ENCODE assay signal across 34 cellular contexts in the genomic region with DNA sequence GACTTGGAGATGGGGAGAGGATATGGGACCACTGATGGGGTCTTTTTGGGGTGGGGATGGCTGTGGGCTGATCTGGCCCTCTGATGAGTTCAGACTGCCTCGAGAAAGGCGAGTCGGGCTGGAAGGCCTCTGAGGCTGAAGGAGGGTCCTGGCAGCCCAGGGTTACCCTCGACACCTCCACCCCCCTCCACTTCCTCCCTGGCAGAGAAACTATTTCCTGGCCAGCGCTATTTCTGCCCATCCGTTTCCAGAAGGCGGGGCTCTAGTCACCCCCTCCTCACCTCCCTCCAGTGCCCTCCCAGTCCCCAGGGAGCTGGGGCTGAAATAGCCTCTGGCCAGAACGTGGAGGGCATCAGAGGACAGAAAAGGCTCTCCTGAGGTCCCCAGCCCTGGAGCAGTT. TPM values are rescaled to one million over a fixed set of nuclear protein-coding genes. Genes with fewer than 3 reads are reported as not detected.
DNase-seq lines count a peak whose midpoint lies in the region; ATAC-seq, FAIRE-seq and TF ChIP-seq lines count a peak whose summit lies in the region.
"Had no signal": no experiment of that assay in that cellular context is flagged by ENCODE, and none has a peak within 500 bp of the region (broad histone marks: within the 10 kb centered on the region; RNA-seq: fewer than 3 reads in every experiment).

No MANE protein-coding gene starts in this region.

- DNase-seq in H1 (ENCODE audit: low read depth in 1 of 2, low spot score in 2 of 2) (no peak), nephron progenitor cell (no peak), NCI-H1105 treated with DMSO at 0.1 percent for 48 hours (lab: John Stamatoyannopoulos, UW) (no peak), Kasumi-1 (lab: John Stamatoyannopoulos, UW) (no peak)
- DNase-seq: activated CD4-positive, alpha-beta T cell treated with anti-CD3 and anti-CD28 coated beads for 1 hour; activated CD8-positive, alpha-beta T cell treated with anti-CD3 and anti-CD28 coated beads for 36 hours; activated naive CD4-positive, alpha-beta T cell treated with anti-CD3 and anti-CD28 coated beads, Interleukin-2, amount 50 U/mL, for 16 hours; amniotic stem cell; CD4-positive, alpha-beta T cell; effector memory CD4-positive, alpha-beta T cell; HCEC 1CT; left lung; naive thymus-derived CD4-positive, alpha-beta T cell; NCI-H2029; NCI-H2227 treated with DMSO at 0.1 percent for 48 hours; NCI-H774; ovary; stimulated activated CD4-positive, alpha-beta T cell treated with anti-CD3 and anti-CD28 coated beads, Interleukin-12 subunit alpha, Interleukin-12 subunit beta, amount 100 ng/mL, for 4 hours; stimulated activated CD4-positive, alpha-beta T cell treated with anti-CD3 and anti-CD28 coated beads, Interleukin-4, amount 100 ng/mL, for 24 hours; stimulated activated naive B cell treated with anti-CD40 and anti-IgM and Interleukin-4, amounts not matched to agents 10 μg/mL and 1 μg/mL and 100 μg/mL, for 72 hours had no signal

- peaks cover 24% of the 10 kb centered on the region for H3K36me3 Mint-ChIP-seq in nephron progenitor cell (ENCODE audit: low read depth)
- H3K36me3 Mint-ChIP-seq: stimulated activated naive B cell treated with anti-CD40 and anti-IgM and Interleukin-4, amounts not matched to agents 10 μg/mL and 1 μg/mL and 100 μg/mL, for 72 hours had no signal

- H4K20me1 ChIP-seq in DOHH2 (ENCODE audit: control insufficient read depth, insufficient read depth, low read depth, low read length) (no peaks in the 10 kb centered on the region), H1 (replicated peaks in 1 of 2; ENCODE audit: control insufficient read depth in 1 of 2, insufficient read depth in 2 of 2, low read length in 2 of 2) (peaks cover 0 to 3% of the 10 kb centered on the region in 2 experiments)

- no peak overlapping the region for H3K4ac ChIP-seq in H1 (replicated peaks; ENCODE audit: insufficient read length, low read depth, low read length)

- no peak for FAIRE-seq in H1 (lab: Jason Lieb, UNC)
- FAIRE-seq: colon, G401.6, RCC 7860, TTC549 had no signal

- peak overlapping the region; percentile 11; the same call in 1 of the 2 replicates for H4K8ac ChIP-seq in H1 (ENCODE audit: extremely low read depth, insufficient read depth, low read length)

- TF ChIP-seq CTCF in DOHH2 (IDR thresholded peaks at IDR 0.05; ENCODE audit: low read depth, low read length, poor library complexity, severe bottlenecking) (no peak), H1 (IDR thresholded peaks at IDR 0.05; ENCODE audit: control extremely low read depth in 1 of 3, insufficient read depth in 1 of 3, low read depth in 1 of 3, low read length in 3 of 3) (no peak), nephron progenitor cell (IDR thresholded peaks at IDR 0.05) (no peak)

- H3K27me3 ChIP-seq in DOHH2 (ENCODE audit: control insufficient read depth, low read length) (no peaks in the 10 kb centered on the region), HUES6 (ENCODE audit: control insufficient read depth, insufficient read depth, low read length) (peaks cover 60% of the 10 kb centered on the region), H1 (replicated peaks in 1 of 4; ENCODE audit: control insufficient read depth in 3 of 4, extremely low read depth in 1 of 4, insufficient read depth in 3 of 4, low read length in 3 of 4) (peaks cover 26 to 51% (median 44%) of the 10 kb centered on the region in 4 experiments)
- H3K27me3 ChIP-seq: ovary had no signal

- POLR2A ChIA-PET in H1 (lab: Charles Lee; ENCODE audit: partially characterized antibody): interaction anchor here (1.2 kb wide), 1 partner anchor 158 kb away, joined by 4 read pairs; no protein-coding TSS in a partner anchor

- TF ChIP-seq EP300 in H1 (IDR thresholded peaks at IDR 0.05; ENCODE audit: borderline replicate concordance in 1 of 2, low read depth in 2 of 2, low read length in 2 of 2): no peak

- H3K27ac ChIP-seq in DOHH2 (ENCODE audit: low read depth, low read length): no peak overlapping the region
- no peak overlapping the region for H3K27ac ChIP-seq in HUES6 (ENCODE audit: low read depth, low read length)
- no peak overlapping the region for H3K27ac ChIP-seq in H1 (ENCODE audit: low read depth, low read length)
- H3K27ac ChIP-seq: breast epithelium, left lung, ovary, suprapubic skin had no signal

- H2BK20ac ChIP-seq in H1 (ENCODE audit: low read length): no peak overlapping the region

- CTCF ChIA-PET in H1 (lab: Charles Lee; ENCODE audit: partially characterized antibody): no interaction called here

- H3K9me3 ChIP-seq in DOHH2 (ENCODE audit: control insufficient read depth, insufficient read depth, low read length) (no peaks in the 10 kb centered on the region), HUES6 (ENCODE audit: control insufficient read depth, insufficient read depth, low read depth, low read length) (no peaks in the 10 kb centered on the region), H1 (ENCODE audit: insufficient read depth in 2 of 2, low read depth in 1 of 2, low read length in 1 of 2) (no peaks in the 10 kb centered on the region)
- H3K9me3 ChIP-seq: breast epithelium, left lung, ovary, suprapubic skin had no signal

- H3K79me2 ChIP-seq in DOHH2 (ENCODE audit: control insufficient read depth, low read length) (no peaks in the 10 kb centered on the region), H1 (ENCODE audit: control insufficient read depth in 1 of 2, insufficient read depth in 2 of 2, low read length in 2 of 2) (no peaks in the 10 kb centered on the region)

- peaks cover 8% of the 10 kb centered on the region for H3K4me1 ChIP-seq in DOHH2 (ENCODE audit: control insufficient read depth, low read length)
- peaks cover 8% of the 10 kb centered on the region for H3K4me1 ChIP-seq in HUES6 (ENCODE audit: control insufficient read depth, insufficient read depth, low read length)
- peaks cover 0 to 8% (median 5%) of the 10 kb centered on the region in 4 experiments; a peak in 4 of 7 replicates for H3K4me1 ChIP-seq in H1 (replicated peaks in 1 of 4; ENCODE audit: control insufficient read depth in 3 of 4, insufficient read depth in 4 of 4, low read length in 3 of 4)
- H3K4me1 ChIP-seq: breast epithelium, left lung had no signal

- H2BK12ac ChIP-seq in H1 (ENCODE audit: low read depth, low read length): 0 out of 2 replicates have a peak overlapping the region, but pooled peaks have one; percentile 60

- H3K9me3 Mint-ChIP-seq in nephron progenitor cell: peaks cover 7% of the 10 kb centered on the region
- H3K9me3 Mint-ChIP-seq: activated CD8-positive, alpha-beta T cell treated with anti-CD3 and anti-CD28 coated beads for 36 hours; activated T-helper 17 cell treated with anti-CD3 and anti-CD28 coated beads, Interleukin-2, amount 50 U/mL, for 72 hours; CD4-positive, alpha-beta T cell; stimulated activated naive B cell treated with anti-CD40 and anti-IgM and Interleukin-4, amounts not matched to agents 10 μg/mL and 1 μg/mL and 100 μg/mL, for 72 hours had no signal

- no peak overlapping the region for H2BK15ac ChIP-seq in H1 (ENCODE audit: low read length)

- no peak overlapping the region for H4K91ac ChIP-seq in H1 (replicated peaks; ENCODE audit: insufficient read length, low read length)

- H3K4me1 Mint-ChIP-seq in nephron progenitor cell: peaks cover 42% of the 10 kb centered on the region
- H3K4me1 Mint-ChIP-seq: activated T-helper 17 cell treated with anti-CD3 and anti-CD28 coated beads, Interleukin-2, amount 50 U/mL, for 72 hours had no signal

- TF ChIP-seq RAD21 in H1 (IDR thresholded peaks at IDR 0.05 in 1 of 2, conservative IDR thresholded peaks at IDR 0.05 in 1 of 2; ENCODE audit: low read depth in 2 of 2, low read length in 2 of 2): no peak

- H3K23me2 ChIP-seq in H1 (ENCODE audit: low read depth, low read length): peaks cover 10% of the 10 kb centered on the region; the same call in 1 of the 2 replicates

- H3K23ac ChIP-seq in H1 (ENCODE audit: insufficient read length): no peak overlapping the region

- H3K27ac Mint-ChIP-seq in nephron progenitor cell: no peak overlapping the region
- H3K27ac Mint-ChIP-seq: activated CD8-positive, alpha-beta T cell treated with anti-CD3 and anti-CD28 coated beads for 36 hours; activated T-helper 17 cell treated with anti-CD3 and anti-CD28 coated beads, Interleukin-2, amount 50 U/mL, for 72 hours; CD4-positive, alpha-beta T cell; stimulated activated naive B cell treated with anti-CD40 and anti-IgM and Interleukin-4, amounts not matched to agents 10 μg/mL and 1 μg/mL and 100 μg/mL, for 72 hours had no signal

- no peak overlapping the region for H2AK5ac ChIP-seq in H1 (ENCODE audit: low read depth, low read length)

- H3K27me3 Mint-ChIP-seq in nephron progenitor cell (ENCODE audit: low read depth, poor library complexity): peaks cover 82% of the 10 kb centered on the region

- no peaks in the 10 kb centered on the region for H3F3A ChIP-seq in DOHH2 (ENCODE audit: control insufficient read depth, insufficient read depth)

- H2AFZ ChIP-seq in H1 (ENCODE audit: low read length): no peak overlapping the region

- ATAC-seq in GM19324 (IDR thresholded peaks at IDR 0.05; ENCODE audit: low FRiP score, unreplicated experiment): no peak
- ATAC-seq: activated CD8-positive, alpha-beta T cell treated with anti-CD3 and anti-CD28 coated beads for 36 hours; activated T-helper 17 cell treated with anti-CD3 and anti-CD28 coated beads, Interleukin-2, amount 50 U/mL, for 72 hours; left lung; naive thymus-derived CD4-positive, alpha-beta T cell; stimulated activated naive B cell treated with anti-CD40 and anti-IgM and Interleukin-4, amounts not matched to agents 10 μg/mL and 1 μg/mL and 100 μg/mL, for 72 hours had no signal

- H3K9ac ChIP-seq in HUES6 (ENCODE audit: low read length) (no peak overlapping the region), H1 (replicated peaks in 1 of 4; ENCODE audit: extremely low read depth in 1 of 4, low read depth in 3 of 4, low read length in 3 of 4) (no peak overlapping the region)

- H3K4me3 ChIP-seq in DOHH2 (ENCODE audit: low read length): no peak overlapping the region
- peak overlapping the region; percentile 6; the same call in 1 of the 2 replicates for H3K4me3 ChIP-seq in HUES6 (ENCODE audit: low read depth, low read length)
- H3K4me3 ChIP-seq in H1 (ENCODE audit: extremely low read depth in 1 of 4, insufficient read depth in 2 of 4, low read depth in 3 of 4, low read length in 4 of 4): peak overlapping the region in 1 of 4 experiments; percentile 58; a peak in 2 of 8 replicates
- H3K4me3 ChIP-seq: left lung, ovary, suprapubic skin had no signal

- 39% methylated on average over 7 of the region's 8 CpGs; no CpG with 5 or more reads in 1 of the 2 experiments for WGBS in H1 (ENCODE audit: extremely low coverage in 1 of 2, insufficient coverage in 1 of 2, insufficient read length in 1 of 2, insufficient replicate concordance in 2 of 2, low coverage in 1 of 2, low lambda C conversion rate in 2 of 2, missing lambda C conversion rate in 1 of 2), 2 experiments

- no peak overlapping the region; the same call in 1 of the 2 replicates for H2BK5ac ChIP-seq in H1 (ENCODE audit: low read depth, low read length)

- no peaks in the 10 kb centered on the region for H3K9me2 ChIP-seq in DOHH2 (replicated peaks; ENCODE audit: control insufficient read depth, low read length)

- no peak for TF ChIP-seq POLR2A in H1 (IDR thresholded peaks at IDR 0.05; ENCODE audit: control extremely low read depth in 1 of 2, low read depth in 2 of 2, low read length in 2 of 2)

- peak overlapping the region; percentile 60; the same call in 1 of the 2 replicates for H3K18ac ChIP-seq in H1 (ENCODE audit: extremely low read depth, low read length)

- H3K36me3 ChIP-seq in DOHH2 (ENCODE audit: control insufficient read depth, low read length) (no peaks in the 10 kb centered on the region), HUES6 (ENCODE audit: control insufficient read depth, insufficient read depth, low read length) (no peaks in the 10 kb centered on the region), H1 (ENCODE audit: control insufficient read depth in 2 of 4, insufficient read depth in 4 of 4, low read length in 3 of 4) (0 out of 8 replicates have a peak, but pooled peaks cover 0 to 2% (median 0%) of the 10 kb centered on the region in 4 experiments)
- H3K36me3 ChIP-seq: breast epithelium, left lung, ovary, suprapubic skin had no signal

- H2BK120ac ChIP-seq in H1 (replicated peaks; ENCODE audit: low read depth, low read length): no peak overlapping the region

- H3K14ac ChIP-seq in H1 (ENCODE audit: insufficient read length): no peak overlapping the region

- no peak overlapping the region for H3K56ac ChIP-seq in H1 (replicated peaks; ENCODE audit: insufficient read length, low read depth, low read length)

- H4K5ac ChIP-seq in H1 (ENCODE audit: insufficient read length, low read depth, low read length): no peak overlapping the region

- H3K4me2 ChIP-seq in DOHH2 (ENCODE audit: low read length): peak overlapping the region; percentile 32; the same call in 1 of the 2 replicates
- H3K4me2 ChIP-seq in H1 (ENCODE audit: insufficient read depth in 1 of 2, low read depth in 2 of 2, low read length in 2 of 2): peak overlapping the region; percentile 19; a peak in 3 of 4 replicates

- H3K79me1 ChIP-seq in H1 (ENCODE audit: low read depth, low read length): no peaks in the 10 kb centered on the region

- peak overlapping the region; percentile 45 for H3K4me3 Mint-ChIP-seq in nephron progenitor cell
- H3K4me3 Mint-ChIP-seq: activated CD8-positive, alpha-beta T cell treated with anti-CD3 and anti-CD28 coated beads for 36 hours; activated T-helper 17 cell treated with anti-CD3 and anti-CD28 coated beads, Interleukin-2, amount 50 U/mL, for 72 hours; CD4-positive, alpha-beta T cell had no signal

RNA-seq across cellular contexts. Expression of a gene that starts 9.7 kb away (rescaled TPM):
- 1.5 and 1.6 TPM in 2 replicates for total RNA-seq in H1 (2021; fragmentation: NEBNext Ultra II Directional; extraction: Animal tissue kit (Norgen Biotek cat#: 25700))
- polyA plus RNA-seq in H1 (2011; rRNA removed): 1.4 and 3.4 TPM in 2 replicates
- 1.2 TPM for polyA plus RNA-seq in H1 (2011; cell fraction: cytosol; rRNA removed)
- 2.1 TPM for polyA plus RNA-seq in H1 (2011; cell fraction: nucleus; rRNA removed)
- polyA plus RNA-seq in H1 (2012, experiment 1 of 2): 0.57 to 1.4 TPM (median 1.0 TPM) in 4 replicates
- 0.75 TPM for polyA plus RNA-seq in H1 (2012, experiment 2 of 2)
- polyA plus RNA-seq in H1 (2013, experiment 1 of 2): 1.5 TPM
- polyA plus RNA-seq in H1 (2013, experiment 2 of 2): 1.8 TPM
- 0.16 and 0.27 TPM in 2 replicates for polyA minus RNA-seq in H1 (2011; rRNA and poly(A)+ RNA removed)
- 0.88 TPM for polyA minus RNA-seq in H1 (2011; cell fraction: cytosol; rRNA and poly(A)+ RNA removed)
- polyA minus RNA-seq in H1 (2011; cell fraction: nucleus; rRNA and poly(A)+ RNA removed): 0.70 TPM
- total RNA-seq: activated CD8-positive, alpha-beta T cell treated with anti-CD3 and anti-CD28 coated beads for 36 hours; activated T-helper 17 cell treated with anti-CD3 and anti-CD28 coated beads, Interleukin-2, amount 50 U/mL, for 72 hours; CD4-positive, alpha-beta T cell; fibroblast of villous mesenchyme; M059J; naive thymus-derived CD4-positive, alpha-beta T cell; SK-MEL-5; T-helper 1 cell treated with Interleukin-12 subunit alpha and Interleukin-12 subunit beta and Interleukin-4 antibody, amounts not matched to agents 30 ng/mL and 1 ng/mL, for 36 hours had no signal
- polyA plus RNA-seq: naive thymus-derived CD4-positive, alpha-beta T cell had no signal

RNA-seq across cellular contexts. Expression of a gene that starts 15.6 kb away (rescaled TPM):
- 46.8 and 49.8 TPM in 2 replicates for total RNA-seq in H1 (2021; fragmentation: NEBNext Ultra II Directional; extraction: Animal tissue kit (Norgen Biotek cat#: 25700))
- 12.3 and 22.4 TPM in 2 replicates for polyA plus RNA-seq in H1 (2011; rRNA removed)
- 11.8 TPM for polyA plus RNA-seq in H1 (2011; cell fraction: cytosol; rRNA removed)
- polyA plus RNA-seq in H1 (2011; cell fraction: nucleus; rRNA removed): 25.0 TPM
- polyA plus RNA-seq in H1 (2012, experiment 1 of 2): 37.1 to 48.7 TPM (median 42.2 TPM) in 4 replicates
- polyA plus RNA-seq in H1 (2012, experiment 2 of 2): 29.4 TPM
- polyA plus RNA-seq in H1 (2013, experiment 1 of 2): 22.0 TPM
- 21.6 TPM for polyA plus RNA-seq in H1 (2013, experiment 2 of 2)
- polyA minus RNA-seq in H1 (2011; rRNA and poly(A)+ RNA removed): 27.3 and 30.2 TPM in 2 replicates
- polyA minus RNA-seq in H1 (2011; cell fraction: cytosol; rRNA and poly(A)+ RNA removed): 26.7 TPM
- polyA minus RNA-seq in H1 (2011; cell fraction: nucleus; rRNA and poly(A)+ RNA removed): 19.4 TPM

RNA-seq across cellular contexts. Expression of a gene that starts 56.9 kb away (rescaled TPM):
- 6.0 and 8.0 TPM in 2 replicates for total RNA-seq in H1 (2021; fragmentation: NEBNext Ultra II Directional; extraction: Animal tissue kit (Norgen Biotek cat#: 25700))
- 6.1 and 7.6 TPM in 2 replicates for polyA plus RNA-seq in H1 (2011; rRNA removed)
- 3.2 TPM for polyA plus RNA-seq in H1 (2011; cell fraction: cytosol; rRNA removed)
- polyA plus RNA-seq in H1 (2011; cell fraction: nucleus; rRNA removed): 5.1 TPM
- polyA plus RNA-seq in H1 (2012, experiment 1 of 2): 4.5 to 6.2 TPM (median 5.0 TPM) in 4 replicates
- 3.8 TPM for polyA plus RNA-seq in H1 (2012, experiment 2 of 2)
- polyA plus RNA-seq in H1 (2013, experiment 1 of 2): 5.2 TPM
- 6.0 TPM for polyA plus RNA-seq in H1 (2013, experiment 2 of 2)
- 4.8 and 6.4 TPM in 2 replicates for polyA minus RNA-seq in H1 (2011; rRNA and poly(A)+ RNA removed)
- 4.0 TPM for polyA minus RNA-seq in H1 (2011; cell fraction: cytosol; rRNA and poly(A)+ RNA removed)
- 8.1 TPM for polyA minus RNA-seq in H1 (2011; cell fraction: nucleus; rRNA and poly(A)+ RNA removed)

RNA-seq across cellular contexts. Expression of a gene that starts 57.4 kb away (rescaled TPM):
- 30.5 and 31.8 TPM in 2 replicates for total RNA-seq in H1 (2021; fragmentation: NEBNext Ultra II Directional; extraction: Animal tissue kit (Norgen Biotek cat#: 25700))
- polyA plus RNA-seq in H1 (2011; rRNA removed): 130 and 144 TPM in 2 replicates
- polyA plus RNA-seq in H1 (2011; cell fraction: cytosol; rRNA removed): 127 TPM
- polyA plus RNA-seq in H1 (2011; cell fraction: nucleus; rRNA removed): 71.3 TPM
- 38.7 to 84.3 TPM (median 76.0 TPM) in 4 replicates for polyA plus RNA-seq in H1 (2012, experiment 1 of 2)
- 102 TPM for polyA plus RNA-seq in H1 (2012, experiment 2 of 2)
- polyA plus RNA-seq in H1 (2013, experiment 1 of 2): 35.8 TPM
- 35.4 TPM for polyA plus RNA-seq in H1 (2013, experiment 2 of 2)
- polyA minus RNA-seq in H1 (2011; rRNA and poly(A)+ RNA removed): 9.3 and 13.3 TPM in 2 replicates
- 17.0 TPM for polyA minus RNA-seq in H1 (2011; cell fraction: cytosol; rRNA and poly(A)+ RNA removed)
- 10.3 TPM for polyA minus RNA-seq in H1 (2011; cell fraction: nucleus; rRNA and poly(A)+ RNA removed)
